Comparison of ENCODE assay signal across 8 cellular contexts in genomic region chr17:40358323-40359038, GRCh38. TPM values are rescaled to one million over a fixed set of nuclear protein-coding genes. Genes with fewer than 3 reads are reported as not detected.
DNase-seq lines count a peak whose midpoint lies in the region; ATAC-seq lines count a peak whose summit lies in the region.

No MANE protein-coding gene starts in this region.

- ATAC-seq in GM21529 (IDR thresholded peaks at IDR 0.05; ENCODE audit: unreplicated experiment), result no peak

- intact Hi-C loops in cardiac septum (cut with DNase I), result loop anchor here (5.0 to 10.0 kb wide), 2 partner anchors 59 to 154 kb away; partner anchors contain the start of gene TOP2A

- DNase-seq in NCI-H2196 (lab: John Stamatoyannopoulos, UW; ENCODE audit: unreplicated experiment) (peak; percentile 82), NCI-H2196 treated with DMSO at 0.1 percent for 48 hours (lab: John Stamatoyannopoulos, UW; ENCODE audit: unreplicated experiment) (no peak), NCI-H1694 treated with DMSO at 0.1 percent for 48 hours (lab: John Stamatoyannopoulos, UW) (peak; percentile 80), T-helper 22 cell (ENCODE audit: low read depth) (peak; percentile 69), amniotic epithelial cell (ENCODE audit: low read depth) (peak; percentile 72), cardiac septum (ENCODE audit: low spot score) (peak; percentile 93), putamen (ENCODE audit: low spot score) (peak; percentile 73)

RNA-seq across cellular contexts. Expression of gene GJD3, which starts 6.1 kb away (rescaled TPM):
- 2.6 TPM for total RNA-seq in cardiac septum

RNA-seq across cellular contexts. Expression of gene RARA, which starts 49.5 kb away (rescaled TPM):
- 30.7 TPM for total RNA-seq in cardiac septum

RNA-seq across cellular contexts. Expression of gene TOP2A, which starts 59.2 kb away (rescaled TPM):
- total RNA-seq in cardiac septum, result 0.51 TPM
